1 cellular context compared by ENCODE assay signal in the genomic region with DNA sequence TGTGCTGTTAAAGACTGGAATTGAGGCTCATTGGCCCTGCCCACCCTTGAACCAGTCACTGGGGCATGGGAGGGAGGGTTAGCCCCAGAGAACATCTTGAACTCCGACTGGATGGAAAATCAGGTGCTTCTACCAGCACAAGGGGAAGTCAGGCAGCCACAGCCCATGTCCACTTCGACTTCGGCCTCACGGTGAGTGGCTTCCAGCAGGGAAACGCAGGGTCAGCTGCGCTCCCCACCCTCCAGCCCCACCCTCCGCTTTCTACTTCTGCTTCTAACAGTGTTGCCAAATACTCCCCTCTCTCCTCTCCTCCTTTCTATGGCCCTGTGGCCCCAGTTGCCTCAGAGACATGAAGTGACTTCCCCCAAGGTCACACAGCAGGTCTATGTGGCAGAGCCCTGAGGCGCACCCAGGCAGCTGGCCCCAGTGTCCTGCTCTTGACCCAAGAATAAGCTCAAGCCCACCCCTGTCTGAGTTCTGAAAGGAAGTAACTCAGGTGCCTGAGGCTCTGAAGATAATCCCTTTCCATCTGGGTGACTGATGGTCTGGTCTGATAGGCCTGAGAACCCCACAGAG.
TF ChIP-seq lines count a peak whose summit lies in the region.

No MANE protein-coding gene starts in this region.

TF ChIP-seq in K562, 482 proteins besides CTCF, POLR2A, EP300 and RAD21 (continued from another document and continues in another):
- TF ChIP-seq VEZF1 (CRISPR knock-in tag; IDR thresholded peaks at IDR 0.05) (no peak), EHMT2 (IDR thresholded peaks at IDR 0.05) (no peak), MTF1 (CRISPR knock-in tag; IDR thresholded peaks at IDR 0.05; ENCODE audit: borderline replicate concordance) (no peak), PTTG1 (tag; IDR thresholded peaks at IDR 0.05; ENCODE audit: low read depth) (no peak), KDM4B (IDR thresholded peaks at IDR 0.05; ENCODE audit: borderline replicate concordance in 2 of 2, low read depth in 1 of 2) (no peak), NFYB (IDR thresholded peaks at IDR 0.05; ENCODE audit: extremely low read depth, insufficient read length) (no peak), SRSF7 (optimal IDR thresholded peaks at IDR 0.05; ENCODE audit: low read depth, low read length) (no peak), ZBTB8A (IDR thresholded peaks at IDR 0.05; ENCODE audit: partially characterized antibody) (no peak), L3MBTL2 (IDR thresholded peaks at IDR 0.05) (no peak), PHTF2 (CRISPR knock-in tag; IDR thresholded peaks at IDR 0.05) (no peak), WHSC1 (IDR thresholded peaks at IDR 0.05; ENCODE audit: low read length) (no peak), SMARCA4 (IDR thresholded peaks at IDR 0.05) (no peak), MYBL2 (IDR thresholded peaks at IDR 0.05; ENCODE audit: low read depth) (no peak), MYBL2 (CRISPR knock-in tag; IDR thresholded peaks at IDR 0.05; ENCODE audit: borderline replicate concordance) (no peak), GATA2 (CRISPR knock-in tag; IDR thresholded peaks at IDR 0.05) (0 out of 2 replicates have a peak, but pooled peaks have one; percentile 23), HSF4 (CRISPR knock-in tag; IDR thresholded peaks at IDR 0.05; ENCODE audit: borderline replicate concordance) (no peak), FOXK1 (CRISPR knock-in tag; IDR thresholded peaks at IDR 0.05; ENCODE audit: borderline replicate concordance) (no peak), MEF2D (tag; conservative IDR thresholded peaks at IDR 0.05; ENCODE audit: low read depth) (no peak), TRIM24 (IDR thresholded peaks at IDR 0.05) (0 out of 4 replicates have a peak, but pooled peaks of 1 of the 2 experiments have one; percentile 11), ASH1L (IDR thresholded peaks at IDR 0.05; ENCODE audit: borderline replicate concordance, low read depth, partially characterized antibody) (no peak), DPF2 (IDR thresholded peaks at IDR 0.05) (peak; percentile 26; the same call in 1 of the 2 replicates), NUFIP1 (IDR thresholded peaks at IDR 0.05; ENCODE audit: partially characterized antibody) (no peak), ZNF140 (CRISPR knock-in tag; IDR thresholded peaks at IDR 0.05) (no peak), ZBTB7A (IDR thresholded peaks at IDR 0.05; ENCODE audit: borderline replicate concordance, control insufficient read depth, low read depth, low read length) (no peak), CEBPB (tag; IDR thresholded peaks at IDR 0.05) (peak; percentile 43; the same call in 1 of the 2 replicates), SIX5 (IDR thresholded peaks at IDR 0.05; ENCODE audit: borderline replicate concordance in 1 of 2, insufficient read depth in 1 of 2, low read depth in 1 of 2, low read length in 2 of 2) (no peak), E2F1 (CRISPR knock-in tag; IDR thresholded peaks at IDR 0.05) (no peak), LARP7 (IDR thresholded peaks at IDR 0.05) (no peak), PBX2 (CRISPR knock-in tag; IDR thresholded peaks at IDR 0.05; ENCODE audit: low read depth) (no peak), PBX2 (tag; conservative IDR thresholded peaks at IDR 0.05; ENCODE audit: low read depth) (no peak), ZBTB1 (CRISPR knock-in tag; IDR thresholded peaks at IDR 0.05; ENCODE audit: borderline replicate concordance, low read depth) (no peak), KDM1A (IDR thresholded peaks at IDR 0.05) (no peak), ZNF263 (CRISPR knock-in tag; IDR thresholded peaks at IDR 0.05; ENCODE audit: borderline replicate concordance) (no peak), JUNB (CRISPR knock-in tag; conservative IDR thresholded peaks at IDR 0.05) (no peak), CBFA2T2 (conservative IDR thresholded peaks at IDR 0.05) (peak; percentile 56), DLX4 (CRISPR knock-in tag; IDR thresholded peaks at IDR 0.05) (no peak), CC2D1A (IDR thresholded peaks at IDR 0.05) (no peak), FOXM1 (IDR thresholded peaks at IDR 0.05; ENCODE audit: low read depth) (peak; percentile 48), FOXM1 (CRISPR knock-in tag; IDR thresholded peaks at IDR 0.05; ENCODE audit: low read depth) (no peak), EWSR1 (IDR thresholded peaks at IDR 0.05; ENCODE audit: borderline replicate concordance, low read depth, partially characterized antibody) (no peak), CTBP1 (IDR thresholded peaks at IDR 0.05; ENCODE audit: borderline replicate concordance) (no peak), TEAD2 (tag; IDR thresholded peaks at IDR 0.05) (no peak), NFIC (IDR thresholded peaks at IDR 0.05) (peak; percentile 22; the same call in 1 of the 2 replicates), TAF9B (IDR thresholded peaks at IDR 0.05; ENCODE audit: partially characterized antibody) (no peak), STAT5B (CRISPR knock-in tag; IDR thresholded peaks at IDR 0.05) (no peak), STAT5A (IDR thresholded peaks at IDR 0.05; ENCODE audit: borderline replicate concordance, low read length) (peak; percentile 28; the same call in 1 of the 2 replicates), ZNF592 (IDR thresholded peaks at IDR 0.05) (no peak)
- TF ChIP-seq, protein P1, sequence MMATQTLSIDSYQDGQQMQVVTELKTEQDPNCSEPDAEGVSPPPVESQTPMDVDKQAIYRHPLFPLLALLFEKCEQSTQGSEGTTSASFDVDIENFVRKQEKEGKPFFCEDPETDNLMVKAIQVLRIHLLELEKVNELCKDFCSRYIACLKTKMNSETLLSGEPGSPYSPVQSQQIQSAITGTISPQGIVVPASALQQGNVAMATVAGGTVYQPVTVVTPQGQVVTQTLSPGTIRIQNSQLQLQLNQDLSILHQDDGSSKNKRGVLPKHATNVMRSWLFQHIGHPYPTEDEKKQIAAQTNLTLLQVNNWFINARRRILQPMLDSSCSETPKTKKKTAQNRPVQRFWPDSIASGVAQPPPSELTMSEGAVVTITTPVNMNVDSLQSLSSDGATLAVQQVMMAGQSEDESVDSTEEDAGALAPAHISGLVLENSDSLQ (IDR thresholded peaks at IDR 0.05), result no peak
- TF ChIP-seq, protein P2, sequence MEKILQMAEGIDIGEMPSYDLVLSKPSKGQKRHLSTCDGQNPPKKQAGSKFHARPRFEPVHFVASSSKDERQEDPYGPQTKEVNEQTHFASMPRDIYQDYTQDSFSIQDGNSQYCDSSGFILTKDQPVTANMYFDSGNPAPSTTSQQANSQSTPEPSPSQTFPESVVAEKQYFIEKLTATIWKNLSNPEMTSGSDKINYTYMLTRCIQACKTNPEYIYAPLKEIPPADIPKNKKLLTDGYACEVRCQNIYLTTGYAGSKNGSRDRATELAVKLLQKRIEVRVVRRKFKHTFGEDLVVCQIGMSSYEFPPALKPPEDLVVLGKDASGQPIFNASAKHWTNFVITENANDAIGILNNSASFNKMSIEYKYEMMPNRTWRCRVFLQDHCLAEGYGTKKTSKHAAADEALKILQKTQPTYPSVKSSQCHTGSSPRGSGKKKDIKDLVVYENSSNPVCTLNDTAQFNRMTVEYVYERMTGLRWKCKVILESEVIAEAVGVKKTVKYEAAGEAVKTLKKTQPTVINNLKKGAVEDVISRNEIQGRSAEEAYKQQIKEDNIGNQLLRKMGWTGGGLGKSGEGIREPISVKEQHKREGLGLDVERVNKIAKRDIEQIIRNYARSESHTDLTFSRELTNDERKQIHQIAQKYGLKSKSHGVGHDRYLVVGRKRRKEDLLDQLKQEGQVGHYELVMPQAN (IDR thresholded peaks at IDR 0.05; ENCODE audit: borderline replicate concordance), result no peak
- TF ChIP-seq, protein P3, sequence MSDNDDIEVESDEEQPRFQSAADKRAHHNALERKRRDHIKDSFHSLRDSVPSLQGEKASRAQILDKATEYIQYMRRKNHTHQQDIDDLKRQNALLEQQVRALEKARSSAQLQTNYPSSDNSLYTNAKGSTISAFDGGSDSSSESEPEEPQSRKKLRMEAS (CRISPR knock-in tag; IDR thresholded peaks at IDR 0.05), result no peak
